Comparison of ENCODE assay signal across 30 cellular contexts in the genomic region with DNA sequence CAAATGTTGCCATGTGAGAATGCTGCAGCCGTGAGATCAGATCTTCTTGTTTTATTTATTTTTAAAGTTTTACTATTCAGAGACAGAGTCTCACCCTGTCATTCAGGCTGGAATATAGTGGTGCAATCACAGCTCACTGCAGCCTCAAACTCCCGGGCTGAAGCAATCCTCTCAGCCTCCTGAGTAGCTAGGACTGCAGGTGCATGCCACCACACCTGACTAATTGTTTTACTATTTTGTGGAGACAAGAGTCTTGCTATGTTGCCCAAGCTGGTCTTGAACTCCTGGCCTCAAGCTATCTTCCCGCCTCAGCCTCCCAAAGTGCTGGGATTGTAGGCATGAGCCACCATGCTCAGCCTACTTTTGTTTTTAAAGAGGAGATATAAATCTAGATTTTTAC. TPM values are rescaled to one million over a fixed set of nuclear protein-coding genes. Genes with fewer than 3 reads are reported as not detected.
"Had no signal": no experiment of that assay in that cellular context is flagged by ENCODE, and none has a peak within 500 bp of the region (broad histone marks: within the 10 kb centered on the region; RNA-seq: fewer than 3 reads in every experiment).

No MANE protein-coding gene starts in this region.

- H3K4me3 ChIP-seq: stomach, suprapubic skin, testis, thoracic aorta, thyroid gland, tibial artery, tibial nerve, transverse colon, upper lobe of left lung, upper lobe of right lung, uterus, vagina had no signal

- FAIRE-seq: urothelium cell line had no signal

- H3K36me3 ChIP-seq: stomach, suprapubic skin, thoracic aorta, thyroid gland, tibial artery, tibial nerve, transverse colon, upper lobe of left lung, upper lobe of right lung, uterus, vagina had no signal

- H3K4me1 ChIP-seq: stomach, suprapubic skin, testis, thyroid gland, tibial artery, tibial nerve, transverse colon, upper lobe of left lung, upper lobe of right lung, uterus, vagina had no signal

- H3K27ac ChIP-seq: stomach, suprapubic skin, testis, thoracic aorta, thyroid gland, tibial artery, tibial nerve, transverse colon, upper lobe of left lung, upper lobe of right lung, uterus, vagina had no signal

- H3K27me3 ChIP-seq: suprapubic skin, testis, thyroid gland, tibial artery, tibial nerve, transverse colon, upper lobe of left lung, upper lobe of right lung, uterus, vagina had no signal

- H3K9me3 ChIP-seq: stomach, suprapubic skin, testis, thoracic aorta, thyroid gland, tibial artery, tibial nerve, transverse colon, upper lobe of left lung, upper lobe of right lung, uterus, vagina had no signal

- DNase-seq: stimulated activated CD4-positive, alpha-beta T cell treated with anti-CD3 and anti-CD28 coated beads, Interleukin-2, amount 100 ng/mL, for 48 hours; stimulated activated CD4-positive, alpha-beta T cell treated with anti-CD3 and anti-CD28 coated beads, Interleukin-4, amount 100 ng/mL, for 1 hour; stimulated activated CD4-positive, alpha-beta T cell treated with anti-CD3 and anti-CD28 coated beads, Interleukin-4, amount 100 ng/mL, for 24 hours; stimulated activated CD4-positive, alpha-beta T cell treated with anti-CD3 and anti-CD28 coated beads, Interleukin-4, amount 100 ng/mL, for 4 hours; stimulated activated CD8-positive, alpha-beta memory T cell treated with anti-CD3 and anti-CD28 coated beads, Interleukin-4, amount 100 ng/mL, for 48 hours; stimulated activated naive B cell treated with anti-CD40 and anti-IgM and Interleukin-4, amounts not matched to agents 10 μg/mL and 1 μg/mL and 100 μg/mL, for 72 hours; stimulated activated naive CD4-positive, alpha-beta T cell; stimulated activated naive CD4-positive, alpha-beta T cell treated with Interleukin-2 at 50 U/mL for 16 hours; stimulated activated naive CD8-positive, alpha-beta T cell treated with anti-CD3 and anti-CD28 coated beads, Interleukin-15, amount 100 ng/mL, for 72 hours; stimulated activated naive CD8-positive, alpha-beta T cell treated with anti-CD3 and anti-CD28 coated beads, Interleukin-15, Interleukin-2, amounts not matched to agents 100 U/mL and 50 U/mL, for 24 hours; stomach; substantia nigra; testis; thyroid gland; tibial artery; transverse colon; upper lobe of left lung; upper lobe of right lung; uterus had no signal

- ATAC-seq: stimulated activated effector memory CD8-positive, alpha-beta T cell treated with anti-CD3 and anti-CD28 coated beads, Interleukin-12 subunit alpha, Interleukin-12 subunit beta, amount 100 ng/mL, for 72 hours; stimulated activated memory B cell treated with anti-CD40 and anti-IgM and Interleukin-4, amounts not matched to agents 10 μg/mL and 1 μg/mL and 100 μg/mL, for 72 hours; stimulated activated naive B cell treated with anti-CD40 and anti-IgM and Interleukin-4, amounts not matched to agents 10 μg/mL and 1 μg/mL and 100 μg/mL, for 72 hours; stimulated activated naive CD8-positive, alpha-beta T cell treated with anti-CD3 and anti-CD28 coated beads, Interleukin-15, amount 100 ng/mL, for 72 hours; stimulated activated naive CD8-positive, alpha-beta T cell treated with anti-CD3 and anti-CD28 coated beads, Interleukin-15, Interleukin-2, amounts not matched to agents 100 U/mL and 50 U/mL, for 24 hours; upper lobe of right lung had no signal

RNA-seq across cellular contexts. Expression of gene CAGE1, which starts 54.0 kb away (rescaled TPM):
- total RNA-seq: stomach, subcutaneous adipose tissue, suprapubic skin, temporal lobe, thoracic aorta, tibial nerve, transverse colon, upper lobe of left lung, upper lobe of right lung, ureter, urinary bladder, vagina had no signal
- polyA plus RNA-seq: stomach, urinary bladder had no signal
